ENCODE assay signal across 8 cellular contexts in genomic region chr6:131250121-131250520, GRCh38.
DNase-seq lines count a peak whose midpoint lies in the region; ATAC-seq and TF ChIP-seq lines count a peak whose summit lies in the region.

No MANE protein-coding gene starts in this region.

- peak overlapping the region in 9 of 10 experiments; percentile 13 to 55 (median 28); a peak in 13 of 20 replicates for H3K4me3 ChIP-seq in BLaER1 treated with 17β-estradiol and CSF1 and Interleukin-3, amounts not matched to agents 10 nM and 100 nM
- peak overlapping the region; percentile 46 to 49 for H3K4me3 ChIP-seq in ascending aorta

- H3K36me3 ChIP-seq in BLaER1 treated with 17β-estradiol and CSF1 and Interleukin-3, amounts not matched to agents 10 nM and 100 nM: no peaks in the 10 kb centered on the region
- no peaks in the 10 kb centered on the region for H3K36me3 ChIP-seq in ascending aorta

- no peaks in the 10 kb centered on the region for H4K20me1 ChIP-seq in BLaER1 treated with 17β-estradiol and CSF1 and Interleukin-3, amounts not matched to agents 10 nM and 100 nM

- peak; percentile 37 for DNase-seq in HuH-7 (ENCODE audit: low spot score)
- DNase-seq in ascending aorta (ENCODE audit: low spot score in 2 of 2): no peak
- DNase-seq in hepatic stellate cell (ENCODE audit: low spot score): peak; percentile 21
- peak; percentile 31 to 94 (median 68) for DNase-seq in posterior cingulate gyrus
- no peak for DNase-seq in erythroblast (lab: John Stamatoyannopoulos, UW)
- DNase-seq in NCI-H1092 treated with DMSO at 0.1 percent for 48 hours (lab: John Stamatoyannopoulos, UW): no peak

- ATAC-seq in GM19452 (IDR thresholded peaks at IDR 0.05; ENCODE audit: unreplicated experiment): peak; percentile 82

- no peak for TF ChIP-seq CTCF in ascending aorta (IDR thresholded peaks at IDR 0.05)

- 0 out of 22 replicates have a peak overlapping the region, but pooled peaks of 1 of the 11 experiments have one; percentile 13 for H3K27ac ChIP-seq in BLaER1 treated with 17β-estradiol and CSF1 and Interleukin-3, amounts not matched to agents 10 nM and 100 nM
- H3K27ac ChIP-seq in ascending aorta: no peak overlapping the region

- peak overlapping the region; percentile 64 to 90 (median 84) for H3K4me2 ChIP-seq in BLaER1 treated with 17β-estradiol and CSF1 and Interleukin-3, amounts not matched to agents 10 nM and 100 nM

- peak overlapping the region in 9 of 11 experiments; percentile 1 to 64 (median 40); a peak in 15 of 22 replicates for H3K9ac ChIP-seq in BLaER1 treated with 17β-estradiol and CSF1 and Interleukin-3, amounts not matched to agents 10 nM and 100 nM

- H3K9me3 ChIP-seq in BLaER1 treated with 17β-estradiol and CSF1 and Interleukin-3, amounts not matched to agents 10 nM and 100 nM (replicated peaks in 1 of 11): no peaks in the 10 kb centered on the region
- H3K9me3 ChIP-seq in ascending aorta: no peaks in the 10 kb centered on the region

- no peaks in the 10 kb centered on the region for H3K27me3 ChIP-seq in BLaER1 treated with 17β-estradiol and CSF1 and Interleukin-3, amounts not matched to agents 10 nM and 100 nM
- no peaks in the 10 kb centered on the region for H3K27me3 ChIP-seq in ascending aorta

- intact Hi-C loops in ascending aorta (cut with DNase I): no loop called here
- intact Hi-C loops in posterior cingulate gyrus (cut with DNase I): no loop called here

- TF ChIP-seq POLR2A in erythroblast (IDR thresholded peaks at IDR 0.05; ENCODE audit: low read length): no peak

- H3K4me1 ChIP-seq in BLaER1 treated with 17β-estradiol and CSF1 and Interleukin-3, amounts not matched to agents 10 nM and 100 nM: peaks cover 34 to 45% (median 42%) of the 10 kb centered on the region in 10 experiments
- no peaks in the 10 kb centered on the region for H3K4me1 ChIP-seq in ascending aorta

Comparison
In these comparisons a context has a peak if more than half of its experiments do, and no peak if none do; other contexts are left out.
1. DNase-seq: peak in HuH-7 (single experiment), hepatic stellate cell (single experiment) and posterior cingulate gyrus (10 of 10); none in ascending aorta (0 of 2), erythroblast (0 of 2) and NCI-H1092 treated with DMSO at 0.1 percent for 48 hours (single experiment).